Comparison of ENCODE assay signal across 12 cellular contexts in the genomic region with DNA sequence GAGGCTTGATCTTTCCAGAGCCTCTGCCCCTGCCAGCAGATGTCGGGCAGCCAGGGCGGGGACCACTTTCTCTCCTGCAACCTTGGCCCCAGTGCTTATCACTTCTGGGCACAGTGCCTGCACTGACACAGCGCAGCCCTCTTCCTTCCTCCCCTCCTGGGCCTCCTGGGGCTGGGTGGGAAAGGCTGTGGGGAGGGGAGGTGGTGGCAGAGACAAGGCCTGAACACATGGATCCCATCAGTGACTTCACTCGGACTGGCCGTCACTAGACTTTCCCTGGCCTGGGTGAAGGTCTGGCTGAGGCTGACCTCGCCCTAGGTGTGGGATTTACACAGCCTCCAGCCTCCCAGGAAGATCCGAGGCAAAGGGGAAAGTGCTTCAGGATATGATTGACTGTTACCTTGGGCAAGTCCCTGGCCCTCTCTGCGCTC.
DNase-seq lines count a peak whose midpoint lies in the region; ATAC-seq and TF ChIP-seq lines count a peak whose summit lies in the region.
"Had no signal": no experiment of that assay in that cellular context is flagged by ENCODE, and none has a peak within 500 bp of the region (broad histone marks: within the 10 kb centered on the region; RNA-seq: fewer than 3 reads in every experiment).

No MANE protein-coding gene starts in this region.

- H3K27ac Mint-ChIP-seq in nephron = peak overlapping the region in 2 of 3 experiments; percentile 36 to 48
- H3K27ac Mint-ChIP-seq: stimulated activated effector memory CD8-positive, alpha-beta T cell treated with anti-CD3 and anti-CD28 coated beads, Interleukin-12 subunit alpha, Interleukin-12 subunit beta, amount 100 ng/mL, for 72 hours had no signal

- no peak for ATAC-seq in GM19397 (IDR thresholded peaks at IDR 0.05; ENCODE audit: unreplicated experiment)
- ATAC-seq: stimulated activated effector memory CD8-positive, alpha-beta T cell treated with anti-CD3 and anti-CD28 coated beads, Interleukin-12 subunit alpha, Interleukin-12 subunit beta, amount 100 ng/mL, for 72 hours had no signal

- H3K4me3 Mint-ChIP-seq in nephron = no peak overlapping the region
- H3K4me3 Mint-ChIP-seq: CD4-positive, CD25-positive, alpha-beta regulatory T cell; stimulated activated effector memory CD8-positive, alpha-beta T cell treated with anti-CD3 and anti-CD28 coated beads, Interleukin-12 subunit alpha, Interleukin-12 subunit beta, amount 100 ng/mL, for 72 hours had no signal

- peaks cover 5% of the 10 kb centered on the region for H3K27me3 Mint-ChIP-seq in nephron (ENCODE audit: low read depth)
- H3K27me3 Mint-ChIP-seq: CD4-positive, CD25-positive, alpha-beta regulatory T cell had no signal

- DNase-seq in AG08395 (ENCODE audit: low spot score) (peak; percentile 69), OCI-M1 (lab: John Stamatoyannopoulos, UW) (peak; percentile 73), fibroblast of villous mesenchyme (ENCODE audit: low read depth) (peak; percentile 89), NCI-H1417 (lab: John Stamatoyannopoulos, UW) (no peak), T1000 (lab: John Stamatoyannopoulos, UW) (no peak), cerebellum (ENCODE audit: low spot score) (no peak)
- DNase-seq: activated CD4-positive, alpha-beta T cell treated with anti-CD3 and anti-CD28 coated beads, Interleukin-2, amount 50 U/mL, for 48 hours; CD4-positive, CD25-positive, alpha-beta regulatory T cell; esophagus squamous epithelium had no signal

- H3K4me3 ChIP-seq in fibroblast of villous mesenchyme (ENCODE audit: low read depth, low read length) = no peak overlapping the region
- H3K4me3 ChIP-seq: esophagus squamous epithelium had no signal

- TF ChIP-seq CTCF in fibroblast of villous mesenchyme (IDR thresholded peaks at IDR 0.05; ENCODE audit: insufficient read depth, low read depth, low read length) (no peak), nephron (IDR thresholded peaks at IDR 0.05; ENCODE audit: unreplicated experiment in 3 of 3) (no peak)

- H3K4me1 Mint-ChIP-seq in nephron = peaks cover 44% of the 10 kb centered on the region
- H3K4me1 Mint-ChIP-seq: stimulated activated effector memory CD8-positive, alpha-beta T cell treated with anti-CD3 and anti-CD28 coated beads, Interleukin-12 subunit alpha, Interleukin-12 subunit beta, amount 100 ng/mL, for 72 hours had no signal

- H3K9me3 Mint-ChIP-seq in nephron = no peaks in the 10 kb centered on the region
- H3K9me3 Mint-ChIP-seq: stimulated activated effector memory CD8-positive, alpha-beta T cell treated with anti-CD3 and anti-CD28 coated beads, Interleukin-12 subunit alpha, Interleukin-12 subunit beta, amount 100 ng/mL, for 72 hours had no signal

- no peaks in the 10 kb centered on the region for H3K36me3 Mint-ChIP-seq in nephron (ENCODE audit: low read depth)
- H3K36me3 Mint-ChIP-seq: CD4-positive, CD25-positive, alpha-beta regulatory T cell; stimulated activated effector memory CD8-positive, alpha-beta T cell treated with anti-CD3 and anti-CD28 coated beads, Interleukin-12 subunit alpha, Interleukin-12 subunit beta, amount 100 ng/mL, for 72 hours had no signal

Comparison
In these comparisons a context has a peak if more than half of its experiments do, and no peak if none do; other contexts are left out.
1. DNase-seq: peak in AG08395 (single experiment), OCI-M1 (single experiment) and fibroblast of villous mesenchyme (single experiment); none in NCI-H1417 (0 of 3), T1000 (single experiment) and cerebellum (single experiment).